Comparison of ENCODE assay signal across 20 cellular contexts in the genomic region with DNA sequence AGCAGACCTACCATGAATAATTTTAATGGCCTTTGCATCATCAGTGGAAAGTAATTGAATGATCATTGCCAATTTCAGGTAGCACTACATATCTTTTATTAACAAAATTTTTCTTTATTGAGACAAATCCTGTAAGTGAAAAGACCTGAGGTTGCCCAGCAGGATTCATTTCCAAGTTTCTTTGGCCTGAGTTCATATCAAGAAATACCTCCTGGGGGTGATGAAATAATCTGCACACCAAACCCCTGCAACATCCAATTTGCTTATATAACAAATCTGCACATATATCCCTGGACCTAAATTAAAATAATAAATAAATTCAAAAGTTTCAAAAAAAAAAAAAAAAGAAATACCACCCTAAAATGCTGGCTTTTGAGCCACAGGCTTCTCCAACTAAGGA.
"Had no signal": no experiment of that assay in that cellular context is flagged by ENCODE, and none has a peak within 500 bp of the region (broad histone marks: within the 10 kb centered on the region; RNA-seq: fewer than 3 reads in every experiment).

No MANE protein-coding gene starts in this region.

- H3K27me3 ChIP-seq: gastroesophageal sphincter, heart left ventricle, right atrium auricular region, upper lobe of left lung had no signal

- H3K9me3 ChIP-seq: gastroesophageal sphincter, heart left ventricle, right atrium auricular region, thoracic aorta, upper lobe of left lung had no signal

- H3K4me3 Mint-ChIP-seq: nephron progenitor cell had no signal

- H3K4me1 Mint-ChIP-seq: nephron progenitor cell had no signal

- DNase-seq: activated B cell treated with CpG ODN at 0.5 μM for 24 hours; activated CD4-positive, alpha-beta memory T cell treated with anti-CD3 and anti-CD28 coated beads, Interleukin-2, amount 10 ng/mL, durations not matched to agents 7 days and 5 days; activated CD4-positive, alpha-beta T cell treated with anti-CD3 and anti-CD28 coated beads for 48 hours; activated naive CD4-positive, alpha-beta T cell treated with Interleukin-2 at 50 U/mL for 16 hours; activated T-cell treated with anti-CD3 and anti-CD28 coated beads, Interleukin-2, amount 50 U/mL, for 1 hour; cerebellar nuclear complex; cortex of kidney; effector CD4-positive, alpha-beta T cell; heart left ventricle; nephron progenitor cell; nucleus accumbens; stimulated activated CD4-positive, alpha-beta T cell treated with anti-CD3 and anti-CD28 coated beads, Interleukin-15, amount 100 ng/mL, for 24 hours; stimulated activated CD4-positive, alpha-beta T cell treated with anti-CD3 and anti-CD28 coated beads, Interleukin-2, amount 100 ng/mL, for 48 hours; upper lobe of left lung had no signal

- H3K27me3 Mint-ChIP-seq: activated B cell treated with CpG ODN at 0.5 μM for 24 hours; activated CD4-positive, alpha-beta memory T cell treated with anti-CD3 and anti-CD28 coated beads, Interleukin-2, amount 10 ng/mL, durations not matched to agents 7 days and 5 days had no signal

- H3K4me1 ChIP-seq: gastroesophageal sphincter, heart left ventricle, right atrium auricular region had no signal

- H3K27ac ChIP-seq: gastroesophageal sphincter, heart left ventricle, right atrium auricular region, thoracic aorta, upper lobe of left lung had no signal

- ATAC-seq: esophagus mucosa, gastroesophageal sphincter, heart left ventricle had no signal

- H3K9me3 Mint-ChIP-seq: activated B cell treated with CpG ODN at 0.5 μM for 24 hours; activated CD4-positive, alpha-beta memory T cell treated with anti-CD3 and anti-CD28 coated beads, Interleukin-2, amount 10 ng/mL, durations not matched to agents 7 days and 5 days; activated T-helper 2 cell treated with anti-CD3 and anti-CD28 coated beads, Interferon-gamma antibody, Interleukin-2, Interleukin-4, amounts not matched to agents 10 μg/mL and 5 μg/mL and 100 μg/mL, durations not matched to agents 14 hours and 24 hours and 36 hours; immature natural killer cell had no signal

- H3K36me3 ChIP-seq: gastroesophageal sphincter, heart left ventricle, right atrium auricular region, thoracic aorta, upper lobe of left lung had no signal

- H3K27ac Mint-ChIP-seq: activated CD4-positive, alpha-beta memory T cell treated with anti-CD3 and anti-CD28 coated beads, Interleukin-2, amount 10 ng/mL, durations not matched to agents 7 days and 5 days; nephron progenitor cell had no signal

- H3K4me3 ChIP-seq: right atrium auricular region had no signal
